8 cellular contexts compared by ENCODE assay signal in genomic region chr4:51842554-51843308, GRCh38. TPM values are rescaled to one million over a fixed set of nuclear protein-coding genes. Genes with fewer than 3 reads are reported as not detected.
DNase-seq lines count a peak whose midpoint lies in the region; ATAC-seq and TF ChIP-seq lines count a peak whose summit lies in the region.

DCUN1D4 (plus strand) TSS chr4:51843153; CDS start chr4:51843243, 90 bp downstream.

- ATAC-seq in activated T-helper 17 cell treated with anti-CD3 and anti-CD28 coated beads, Interleukin-2, amount 50 U/mL, for 72 hours (replicated peaks), result peak; percentile 95
- ATAC-seq in naive B cell (ENCODE audit: low read depth in 2 of 2), result peak; percentile 84 to 87
- peak; percentile 97 for ATAC-seq in stimulated activated memory B cell treated with anti-CD40 and anti-IgM and Interleukin-4, amounts not matched to agents 10 μg/mL and 1 μg/mL and 100 μg/mL, for 72 hours

- no peaks in the 10 kb centered on the region for H3K27me3 Mint-ChIP-seq in activated T-helper 17 cell treated with anti-CD3 and anti-CD28 coated beads, Interleukin-2, amount 50 U/mL, for 72 hours
- peaks cover 0 to 7% (median 0%) of the 10 kb centered on the region in 3 donors for H3K27me3 Mint-ChIP-seq in naive B cell
- no peaks in the 10 kb centered on the region for H3K27me3 Mint-ChIP-seq in stimulated activated memory B cell treated with anti-CD40 and anti-IgM and Interleukin-4, amounts not matched to agents 10 μg/mL and 1 μg/mL and 100 μg/mL, for 72 hours

- peak within 1 kb of the TSS; percentile 97 for H3K27ac ChIP-seq in RWPE1

- peak within 1 kb of the TSS; percentile 88 for H3K27ac Mint-ChIP-seq in activated T-helper 17 cell treated with anti-CD3 and anti-CD28 coated beads, Interleukin-2, amount 50 U/mL, for 72 hours
- peak within 1 kb of the TSS; percentile 84 to 97 (median 95) for H3K27ac Mint-ChIP-seq in naive B cell
- H3K27ac Mint-ChIP-seq in stimulated activated memory B cell treated with anti-CD40 and anti-IgM and Interleukin-4, amounts not matched to agents 10 μg/mL and 1 μg/mL and 100 μg/mL, for 72 hours, result peak within 1 kb of the TSS; percentile 77

- peaks cover 7% of the 10 kb centered on the region for H3K4me1 Mint-ChIP-seq in activated T-helper 17 cell treated with anti-CD3 and anti-CD28 coated beads, Interleukin-2, amount 50 U/mL, for 72 hours
- H3K4me1 Mint-ChIP-seq in naive B cell, result peaks cover 13 to 28% (median 19%) of the 10 kb centered on the region in 3 donors
- peaks cover 29% of the 10 kb centered on the region for H3K4me1 Mint-ChIP-seq in stimulated activated memory B cell treated with anti-CD40 and anti-IgM and Interleukin-4, amounts not matched to agents 10 μg/mL and 1 μg/mL and 100 μg/mL, for 72 hours

- peak within 1 kb of the TSS; percentile 80 for H3K4me3 ChIP-seq in LNCaP clone FGC (ENCODE audit: low read depth, low read length)

- DNase-seq in ELF-1 (ENCODE audit: low read depth, low spot score), result peak; percentile 100
- peak; percentile 77 for DNase-seq in GOT3 (lab: John Stamatoyannopoulos, UW)
- DNase-seq in LNCaP clone FGC (ENCODE audit: low read depth), result peak; percentile 98
- DNase-seq in RWPE1 (ENCODE audit: low spot score), result peak; percentile 100
- peak; percentile 100 for DNase-seq in fibroblast of gingiva (ENCODE audit: low read depth)
- peak; percentile 99 for DNase-seq in naive B cell

- TF ChIP-seq CTCF in LNCaP clone FGC (IDR thresholded peaks at IDR 0.05; ENCODE audit: control insufficient read depth, extremely low read depth, insufficient read depth) (0 out of 2 replicates have a peak, but pooled peaks have one; percentile 19), RWPE1 (conservative IDR thresholded peaks at IDR 0.05; ENCODE audit: low read depth) (no peak; the same call in 1 of the 2 replicates)

- POLR2A ChIA-PET in RWPE1 (lab: Yijun Ruan, JAX; ENCODE audit: low non-redundant PET), result no interaction called here

- H3K4me3 Mint-ChIP-seq in activated T-helper 17 cell treated with anti-CD3 and anti-CD28 coated beads, Interleukin-2, amount 50 U/mL, for 72 hours, result peak within 1 kb of the TSS; percentile 98
- peak within 1 kb of the TSS; percentile 94 to 99 (median 98) for H3K4me3 Mint-ChIP-seq in naive B cell
- H3K4me3 Mint-ChIP-seq in stimulated activated memory B cell treated with anti-CD40 and anti-IgM and Interleukin-4, amounts not matched to agents 10 μg/mL and 1 μg/mL and 100 μg/mL, for 72 hours, result peak within 1 kb of the TSS; percentile 95

- H3K9me3 Mint-ChIP-seq in activated T-helper 17 cell treated with anti-CD3 and anti-CD28 coated beads, Interleukin-2, amount 50 U/mL, for 72 hours, result no peaks in the 10 kb centered on the region
- H3K9me3 Mint-ChIP-seq in naive B cell, result no peaks in the 10 kb centered on the region
- peaks cover 3% of the 10 kb centered on the region for H3K9me3 Mint-ChIP-seq in stimulated activated memory B cell treated with anti-CD40 and anti-IgM and Interleukin-4, amounts not matched to agents 10 μg/mL and 1 μg/mL and 100 μg/mL, for 72 hours

- CTCF ChIA-PET in RWPE1 (lab: Yijun Ruan, JAX), result interaction anchor here (0.6 kb wide), 1 partner anchor 149 kb away, joined by 4 read pairs; no protein-coding TSS in a partner anchor

- peaks cover 11% of the 10 kb centered on the region for H3K36me3 Mint-ChIP-seq in activated T-helper 17 cell treated with anti-CD3 and anti-CD28 coated beads, Interleukin-2, amount 50 U/mL, for 72 hours (ENCODE audit: low read depth)
- peaks cover 0 to 8% of the 10 kb centered on the region in 2 donors for H3K36me3 Mint-ChIP-seq in naive B cell
- no peaks in the 10 kb centered on the region for H3K36me3 Mint-ChIP-seq in stimulated activated memory B cell treated with anti-CD40 and anti-IgM and Interleukin-4, amounts not matched to agents 10 μg/mL and 1 μg/mL and 100 μg/mL, for 72 hours

RNA-seq across cellular contexts. Expression of gene DCUN1D4, which starts in this region (rescaled TPM):
- total RNA-seq in activated T-helper 17 cell treated with anti-CD3 and anti-CD28 coated beads, Interleukin-2, amount 50 U/mL, for 72 hours, result 10 to 100 TPM; 28.8 to 41.1 TPM
- polyA plus RNA-seq in naive B cell (ENCODE audit: low read depth in 6 of 6), result 10 to 100 TPM in 4 of 6 donors, 1 to 10 TPM in 2; 9.2 to 14.4 (median 11.9) TPM

Comparison
In these comparisons a context has a peak if more than half of its experiments do, and no peak if none do; other contexts are left out.
1. Peak in every context shown above with its lines: DNase-seq, ATAC-seq, H3K4me3 ChIP-seq and H3K27ac ChIP-seq.